Comparison of ENCODE assay signal across 14 cellular contexts in the genomic region with DNA sequence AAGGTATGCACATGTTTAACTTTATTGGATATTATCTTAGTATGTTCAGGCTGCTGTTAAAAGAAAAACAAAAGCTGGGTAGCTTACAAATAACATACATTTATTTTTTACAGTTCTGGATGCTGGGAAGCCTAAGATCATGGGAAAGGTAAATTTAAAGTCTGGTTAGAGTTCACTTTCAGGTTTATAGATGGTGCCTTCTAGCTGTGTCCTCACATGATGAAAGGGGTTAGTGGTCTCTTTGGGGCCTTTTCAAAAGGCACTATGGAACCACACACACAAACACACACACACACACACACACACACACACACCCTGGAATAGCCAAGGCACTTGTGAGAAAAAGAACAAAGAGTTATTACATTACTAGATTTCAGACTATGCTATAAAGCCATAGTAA.
A peak's percentile ranks its signal among the peaks of the same experiment; 100 is the strongest.
DNase-seq lines count a peak whose midpoint lies in the region; FAIRE-seq and TF ChIP-seq lines count a peak whose summit lies in the region.
"Had no signal": no experiment of that assay in that cellular context is flagged by ENCODE, and none has a peak within 500 bp of the region (broad histone marks: within the 10 kb centered on the region; RNA-seq: fewer than 3 reads in every experiment).

No MANE protein-coding gene starts in this region.

- no peak overlapping the region for H3K9ac ChIP-seq in mesendoderm (ENCODE audit: low read length)

- no peak overlapping the region for H4K5ac ChIP-seq in mesendoderm (ENCODE audit: low read length)

- H2BK120ac ChIP-seq in mesendoderm (ENCODE audit: low read depth, low read length) = no peak overlapping the region

- H3K4me3 Mint-ChIP-seq in MCF 10A (ENCODE audit: unreplicated experiment) = peak overlapping the region; percentile 37
- H3K4me3 Mint-ChIP-seq: memory B cell had no signal

- no peaks in the 10 kb centered on the region for H3K27me3 Mint-ChIP-seq in MCF 10A (ENCODE audit: insufficient read depth, unreplicated experiment)

- H3K79me1 ChIP-seq in mesendoderm (ENCODE audit: low read length) = no peaks in the 10 kb centered on the region

- H2AK5ac ChIP-seq in mesendoderm (ENCODE audit: low read length) = no peak overlapping the region

- H3K4ac ChIP-seq in mesendoderm (ENCODE audit: low read depth, low read length) = no peak overlapping the region

- H3K27ac ChIP-seq in mesendoderm (ENCODE audit: low read depth, low read length) (no peak overlapping the region), caudate nucleus (ENCODE audit: low read depth, low read length) (no peak overlapping the region)

- H3K79me2 ChIP-seq in mesendoderm (ENCODE audit: control insufficient read depth, insufficient read depth, low read length) = no peaks in the 10 kb centered on the region

- DNase-seq in AG10803 (ENCODE audit: low read depth) (no peak), LHCN-M2 (ENCODE audit: low read depth) (peak; percentile 27), MCF 10A (ENCODE audit: unreplicated experiment) (no peak), mesendoderm (no peak), caudate nucleus (lab: John Stamatoyannopoulos, UW) (no peak), D721Med (ENCODE audit: insufficient read length, low spot score) (no peak), A172 (ENCODE audit: low spot score) (no peak)
- no peak for DNase-seq in stimulated activated CD4-positive, alpha-beta T cell treated with anti-CD3 and anti-CD28 coated beads, Interleukin-2, amount 100 ng/mL, for 48 hours
- DNase-seq: COR-L47, NCI-H1694, NCI-H774, posterior cingulate gyrus had no signal

- POLR2A ChIA-PET in MCF 10A (lab: Yijun Ruan, JAX) = interaction anchor here (1.0 to 1.3 kb wide), 2 partner anchors 24 to 25 kb away, joined by 3 read pairs; no protein-coding TSS in a partner anchor

- no peak overlapping the region for H2BK15ac ChIP-seq in mesendoderm (replicated peaks; ENCODE audit: low read depth)

- no peaks in the 10 kb centered on the region for H3K9me3 Mint-ChIP-seq in MCF 10A (ENCODE audit: unreplicated experiment)
- H3K9me3 Mint-ChIP-seq: memory B cell; T-helper 1 cell treated with Interleukin-12 subunit alpha and Interleukin-12 subunit beta and Interleukin-4 antibody, amounts not matched to agents 30 μg/mL and 1 μg/mL, for 36 hours had no signal

- H3K4me2 ChIP-seq in mesendoderm (ENCODE audit: low read length) = no peak overlapping the region

- FAIRE-seq in D721Med (lab: Jason Lieb, UNC) = no peak

- peak overlapping the region; percentile 88 for H3K27ac Mint-ChIP-seq in MCF 10A (ENCODE audit: low read depth, unreplicated experiment)
- H3K27ac Mint-ChIP-seq: memory B cell; T-helper 1 cell treated with Interleukin-12 subunit alpha and Interleukin-12 subunit beta and Interleukin-4 antibody, amounts not matched to agents 30 μg/mL and 1 μg/mL, for 36 hours had no signal

- no peaks in the 10 kb centered on the region for H3K36me3 ChIP-seq in mesendoderm (ENCODE audit: control insufficient read depth, insufficient read depth, low read length)

- peaks cover 10% of the 10 kb centered on the region for H3K4me1 Mint-ChIP-seq in MCF 10A (ENCODE audit: insufficient read depth, unreplicated experiment)

- no peak overlapping the region for H2BK5ac ChIP-seq in mesendoderm (ENCODE audit: low read length)

- TF ChIP-seq CTCF in AG10803 (conservative IDR thresholded peaks at IDR 0.05; ENCODE audit: low read length) (no peak), MCF 10A (IDR thresholded peaks at IDR 0.05; ENCODE audit: unreplicated experiment) (no peak), D721Med (IDR thresholded peaks at IDR 0.05; ENCODE audit: insufficient read depth, missing control alignments) (no peak)

- H3K4me1 ChIP-seq in mesendoderm (ENCODE audit: control insufficient read depth, low read depth, low read length) = no peaks in the 10 kb centered on the region

- CTCF ChIA-PET in MCF 10A (lab: Yijun Ruan, JAX) = no interaction called here

- H3K4me3 ChIP-seq in AG10803 (ENCODE audit: low read length) (peak overlapping the region; percentile 48), mesendoderm (ENCODE audit: low read length) (no peak overlapping the region)

- H3K18ac ChIP-seq in mesendoderm (ENCODE audit: low read length) = no peak overlapping the region

- no peaks in the 10 kb centered on the region for H3K36me3 Mint-ChIP-seq in MCF 10A (ENCODE audit: insufficient read depth, unreplicated experiment)
- H3K36me3 Mint-ChIP-seq: memory B cell had no signal

- no peak overlapping the region for H3K56ac ChIP-seq in mesendoderm (ENCODE audit: low read length)

- H3K23ac ChIP-seq in mesendoderm (ENCODE audit: low read length) = no peak overlapping the region

- H3K27me3 ChIP-seq in mesendoderm (ENCODE audit: insufficient read depth, low read length, poor library complexity) = no peaks in the 10 kb centered on the region

- H4K8ac ChIP-seq in mesendoderm (ENCODE audit: low read depth, low read length) = peak overlapping the region; percentile 39

- intact Hi-C loops in MCF 10A (cut with micrococcal nuclease) = loop anchor here (2.0 to 5.0 kb wide), 2 partner anchors 95 to 226 kb away; no protein-coding TSS in a partner anchor

- BruUV-seq in MCF 10A (replicated peaks; lab: Mats Ljungman, UMichigan) = TSS peak; percentile 84
